In genomic region chr6:89792881-89793280, GRCh38 we compare ENCODE assay signal across 7 cellular contexts. TPM values are rescaled to one million over a fixed set of nuclear protein-coding genes. Genes with fewer than 3 reads are reported as not detected.
DNase-seq lines count a peak whose midpoint lies in the region; ATAC-seq and TF ChIP-seq lines count a peak whose summit lies in the region.

No MANE protein-coding gene starts in this region.

- no peak overlapping the region for H2AFZ ChIP-seq in fibroblast of lung (ENCODE audit: low read length)
- H2AFZ ChIP-seq in trophoblast cell (ENCODE audit: insufficient read depth, low read length, poor library complexity) = no peak overlapping the region

- H4K12ac ChIP-seq in trophoblast cell (ENCODE audit: low read depth, low read length) = no peak overlapping the region

- no peaks in the 10 kb centered on the region for H3K79me1 ChIP-seq in trophoblast cell (ENCODE audit: low read length)

- CTCF ChIA-PET in RWPE1 (lab: Yijun Ruan, JAX) = interaction anchor here (0.9 to 1.2 kb wide), 3 partner anchors 16 to 71 kb away, joined by 3 to 6 read pairs (median 3); no protein-coding TSS in a partner anchor

- H3F3A ChIP-seq in DOHH2 (ENCODE audit: control insufficient read depth, insufficient read depth) = peaks cover 3% of the 10 kb centered on the region; the same call in 1 of the 2 replicates

- no peak overlapping the region for H2AK5ac ChIP-seq in trophoblast cell (ENCODE audit: low read length)

- H3K9ac ChIP-seq in fibroblast of lung (ENCODE audit: insufficient read depth, low read length) (no peak overlapping the region), trophoblast cell (ENCODE audit: low read length) (no peak overlapping the region)

- H3K4me2 ChIP-seq in DOHH2 (ENCODE audit: low read length) (no peak overlapping the region), fibroblast of lung (ENCODE audit: extremely low read depth, insufficient read depth, low read length) (no peak overlapping the region), trophoblast cell (ENCODE audit: low read length) (no peak overlapping the region)

- no peak overlapping the region for H3K14ac ChIP-seq in trophoblast cell (ENCODE audit: low read length)

- no CpG with 5 or more reads among the region's 2 CpGs for WGBS in trophoblast cell (ENCODE audit: extremely low coverage, insufficient coverage, insufficient read length)

- peaks cover 24% of the 10 kb centered on the region for H3K4me1 ChIP-seq in DOHH2 (ENCODE audit: control insufficient read depth, low read length)
- no peaks in the 10 kb centered on the region for H3K4me1 ChIP-seq in fibroblast of lung (ENCODE audit: control insufficient read depth, extremely low read depth, insufficient read depth, low read length)
- H3K4me1 ChIP-seq in trophoblast cell (ENCODE audit: control insufficient read depth in 1 of 2, insufficient read depth in 2 of 2, low read length in 2 of 2) = no peaks in the 10 kb centered on the region

- H3K4me3 ChIP-seq in DOHH2 (ENCODE audit: low read length) (no peak overlapping the region), fibroblast of lung (replicated peaks in 1 of 4; ENCODE audit: control extremely low read depth in 1 of 4, insufficient read depth in 1 of 4, low read depth in 3 of 4, low read length in 4 of 4) (no peak overlapping the region), trophoblast cell (ENCODE audit: low read depth, low read length) (no peak overlapping the region)

- H3K18ac ChIP-seq in trophoblast cell (ENCODE audit: low read length) = no peak overlapping the region

- H2BK12ac ChIP-seq in trophoblast cell (ENCODE audit: low read length) = no peak overlapping the region

- no peak overlapping the region for H2BK5ac ChIP-seq in trophoblast cell (ENCODE audit: low read depth, low read length, poor library complexity)

- no peak overlapping the region for H2BK120ac ChIP-seq in trophoblast cell (ENCODE audit: insufficient read depth, low read length, poor library complexity)

- peak; percentile 61 for TF ChIP-seq CTCF in DOHH2 (IDR thresholded peaks at IDR 0.05; ENCODE audit: low read depth, low read length, poor library complexity, severe bottlenecking)
- TF ChIP-seq CTCF in RWPE1 (conservative IDR thresholded peaks at IDR 0.05; ENCODE audit: low read depth) = peak; percentile 20; the same call in 1 of the 2 replicates
- TF ChIP-seq CTCF in fibroblast of lung (conservative IDR thresholded peaks at IDR 0.05 in 1 of 2, IDR thresholded peaks at IDR 0.05 in 1 of 2; ENCODE audit: low read depth in 1 of 2, low read length in 2 of 2) = peak in 1 of 2 donors; percentile 52

- H4K20me1 ChIP-seq in DOHH2 (ENCODE audit: control insufficient read depth, insufficient read depth, low read depth, low read length) (peaks cover 11% of the 10 kb centered on the region; the same call in 1 of the 2 replicates), fibroblast of lung (ENCODE audit: control insufficient read depth, extremely low read depth, insufficient read depth, low read length) (no peaks in the 10 kb centered on the region)

- ATAC-seq in GM19043 (IDR thresholded peaks at IDR 0.05; ENCODE audit: low read depth, unreplicated experiment) (peak; percentile 84), HG03520 (IDR thresholded peaks at IDR 0.05; ENCODE audit: unreplicated experiment) (peak; percentile 75)

- DNase-seq in RWPE1 (ENCODE audit: low spot score) = peak; percentile 8
- peak; percentile 9 to 18 for DNase-seq in fibroblast of lung (ENCODE audit: low read depth in 2 of 2)
- DNase-seq in trophoblast cell = peak; percentile 47 to 71
- no peak for DNase-seq in occipital lobe (lab: John Stamatoyannopoulos, UW)

- H3K27ac ChIP-seq in DOHH2 (ENCODE audit: low read depth, low read length) = no peak overlapping the region
- H3K27ac ChIP-seq in RWPE1 = no peak overlapping the region
- H3K27ac ChIP-seq in fibroblast of lung (ENCODE audit: insufficient read depth, low read length) = no peak overlapping the region
- H3K27ac ChIP-seq in trophoblast cell (ENCODE audit: low read depth, low read length) = no peak overlapping the region

- H3K23ac ChIP-seq in trophoblast cell (ENCODE audit: low read length) = no peak overlapping the region

- H4K91ac ChIP-seq in trophoblast cell (ENCODE audit: low read depth, low read length) = no peak overlapping the region

- POLR2A ChIA-PET in RWPE1 (lab: Yijun Ruan, JAX; ENCODE audit: low non-redundant PET) = no interaction called here

- H3K79me2 ChIP-seq in DOHH2 (ENCODE audit: control insufficient read depth, low read length) (peaks cover 24% of the 10 kb centered on the region), fibroblast of lung (ENCODE audit: control insufficient read depth, insufficient read depth, low read length) (no peaks in the 10 kb centered on the region), trophoblast cell (ENCODE audit: control insufficient read depth, insufficient read depth, low read length, poor library complexity) (no peaks in the 10 kb centered on the region)

- H3K36me3 ChIP-seq in DOHH2 (ENCODE audit: control insufficient read depth, low read length) (peaks cover 64% of the 10 kb centered on the region), fibroblast of lung (ENCODE audit: control insufficient read depth, insufficient read depth, low read length) (no peaks in the 10 kb centered on the region), trophoblast cell (ENCODE audit: control insufficient read depth in 1 of 2, insufficient read depth in 2 of 2, low read length in 2 of 2) (peaks cover 8 to 17% of the 10 kb centered on the region in 2 experiments)

- no peaks in the 10 kb centered on the region for H3K27me3 ChIP-seq in DOHH2 (ENCODE audit: control insufficient read depth, low read length)
- H3K27me3 ChIP-seq in fibroblast of lung (ENCODE audit: control insufficient read depth, insufficient read depth, low read length) = no peaks in the 10 kb centered on the region
- no peaks in the 10 kb centered on the region for H3K27me3 ChIP-seq in trophoblast cell (ENCODE audit: insufficient read depth, low read length)

- no peaks in the 10 kb centered on the region for H3K9me2 ChIP-seq in DOHH2 (replicated peaks; ENCODE audit: control insufficient read depth, low read length)

- H3K9me3 ChIP-seq in DOHH2 (ENCODE audit: control insufficient read depth, insufficient read depth, low read length) (no peaks in the 10 kb centered on the region), fibroblast of lung (ENCODE audit: control insufficient read depth, insufficient read depth, low read depth, low read length) (no peaks in the 10 kb centered on the region), trophoblast cell (ENCODE audit: insufficient read depth, low read depth, low read length) (no peaks in the 10 kb centered on the region)

- no peak overlapping the region for H3K4ac ChIP-seq in trophoblast cell (ENCODE audit: low read depth, low read length)

- H4K8ac ChIP-seq in trophoblast cell (ENCODE audit: low read depth, low read length) = no peak overlapping the region

RNA-seq across cellular contexts. Expression of gene MDN1, which starts 26.7 kb away (rescaled TPM):
- total RNA-seq in fibroblast of lung (20.3 and 23.5 TPM in 2 replicates), occipital lobe (34.8 TPM)
- polyA plus RNA-seq in fibroblast of lung = 5.9 and 7.2 TPM in 2 replicates
- polyA plus RNA-seq in fibroblast of lung (2012) = 10.0 and 12.0 TPM in 2 replicates
- 14.2 and 24.3 TPM in 2 replicates for polyA minus RNA-seq in fibroblast of lung (ENCODE audit: low replicate concordance)
- 8.5 and 9.0 TPM in 2 replicates for polyA plus RNA-seq in trophoblast cell (2013)

RNA-seq across cellular contexts. Expression of gene CASP8AP2, which starts 36.8 kb away (rescaled TPM):
- total RNA-seq in fibroblast of lung (12.8 and 13.4 TPM in 2 replicates), occipital lobe (55.4 TPM)
- 9.5 and 10.8 TPM in 2 replicates for polyA plus RNA-seq in fibroblast of lung
- polyA plus RNA-seq in fibroblast of lung (2012) = 5.9 and 7.2 TPM in 2 replicates
- 2.3 and 2.7 TPM in 2 replicates for polyA minus RNA-seq in fibroblast of lung (ENCODE audit: low replicate concordance)
- polyA plus RNA-seq in trophoblast cell (2013) = 9.8 and 10.6 TPM in 2 replicates
